ENCODE assay signal across 1 cellular context in the genomic region with DNA sequence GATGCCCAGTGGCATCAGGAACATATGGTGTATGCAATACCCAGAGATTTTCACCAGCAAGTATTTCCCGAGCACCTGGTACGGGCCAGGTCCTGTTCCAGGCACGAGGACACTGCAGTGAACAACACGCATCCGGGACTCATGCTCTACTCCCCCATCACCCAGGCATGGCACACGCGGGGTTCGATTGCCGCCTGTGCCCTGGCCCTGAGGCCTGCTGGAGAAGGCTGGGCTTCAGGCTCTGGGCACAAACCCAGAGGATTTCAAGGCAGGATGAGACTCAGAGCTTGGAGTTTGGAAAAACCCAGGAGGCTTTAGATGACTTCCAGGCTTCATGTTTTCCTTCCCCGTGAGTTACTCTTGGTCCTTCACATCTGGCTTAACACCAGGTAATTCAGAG.
TF ChIP-seq lines count a peak whose summit lies in the region.

No MANE protein-coding gene starts in this region.

TF ChIP-seq in IMR-90, 13 proteins besides CTCF, POLR2A, EP300 and RAD21:
- TF ChIP-seq, protein P1, sequence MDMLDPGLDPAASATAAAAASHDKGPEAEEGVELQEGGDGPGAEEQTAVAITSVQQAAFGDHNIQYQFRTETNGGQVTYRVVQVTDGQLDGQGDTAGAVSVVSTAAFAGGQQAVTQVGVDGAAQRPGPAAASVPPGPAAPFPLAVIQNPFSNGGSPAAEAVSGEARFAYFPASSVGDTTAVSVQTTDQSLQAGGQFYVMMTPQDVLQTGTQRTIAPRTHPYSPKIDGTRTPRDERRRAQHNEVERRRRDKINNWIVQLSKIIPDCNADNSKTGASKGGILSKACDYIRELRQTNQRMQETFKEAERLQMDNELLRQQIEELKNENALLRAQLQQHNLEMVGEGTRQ (IDR thresholded peaks at IDR 0.05; ENCODE audit: low read depth, low read length) = no peak
- TF ChIP-seq, protein P2, sequence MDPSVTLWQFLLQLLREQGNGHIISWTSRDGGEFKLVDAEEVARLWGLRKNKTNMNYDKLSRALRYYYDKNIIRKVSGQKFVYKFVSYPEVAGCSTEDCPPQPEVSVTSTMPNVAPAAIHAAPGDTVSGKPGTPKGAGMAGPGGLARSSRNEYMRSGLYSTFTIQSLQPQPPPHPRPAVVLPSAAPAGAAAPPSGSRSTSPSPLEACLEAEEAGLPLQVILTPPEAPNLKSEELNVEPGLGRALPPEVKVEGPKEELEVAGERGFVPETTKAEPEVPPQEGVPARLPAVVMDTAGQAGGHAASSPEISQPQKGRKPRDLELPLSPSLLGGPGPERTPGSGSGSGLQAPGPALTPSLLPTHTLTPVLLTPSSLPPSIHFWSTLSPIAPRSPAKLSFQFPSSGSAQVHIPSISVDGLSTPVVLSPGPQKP (IDR thresholded peaks at IDR 0.05; ENCODE audit: borderline replicate concordance, low read depth, low read length) = no peak
- TF ChIP-seq NFE2L2 (IDR thresholded peaks at IDR 0.05; ENCODE audit: low read depth, low read length) = no peak
- TF ChIP-seq BHLHE40 (IDR thresholded peaks at IDR 0.05; ENCODE audit: low read depth, low read length) = no peak
- no peak for TF ChIP-seq CEBPB (IDR thresholded peaks at IDR 0.05; ENCODE audit: low read depth, low read length)
- no peak for TF ChIP-seq CHD1 (IDR thresholded peaks at IDR 0.05; ENCODE audit: low read depth, low read length)
- no peak for TF ChIP-seq RCOR1 (IDR thresholded peaks at IDR 0.05; ENCODE audit: insufficient replicate concordance, low read length)
- TF ChIP-seq MAZ (IDR thresholded peaks at IDR 0.05; ENCODE audit: borderline replicate concordance, low read depth, low read length) = no peak
- TF ChIP-seq MXI1 (IDR thresholded peaks at IDR 0.05; ENCODE audit: borderline replicate concordance, low read depth, low read length) = no peak
- TF ChIP-seq SMC3 (IDR thresholded peaks at IDR 0.05; ENCODE audit: low read depth, low read length) = no peak
- TF ChIP-seq MAFK (IDR thresholded peaks at IDR 0.05; ENCODE audit: low read depth, low read length) = no peak
